11 cellular contexts compared by ENCODE assay signal in the genomic region with DNA sequence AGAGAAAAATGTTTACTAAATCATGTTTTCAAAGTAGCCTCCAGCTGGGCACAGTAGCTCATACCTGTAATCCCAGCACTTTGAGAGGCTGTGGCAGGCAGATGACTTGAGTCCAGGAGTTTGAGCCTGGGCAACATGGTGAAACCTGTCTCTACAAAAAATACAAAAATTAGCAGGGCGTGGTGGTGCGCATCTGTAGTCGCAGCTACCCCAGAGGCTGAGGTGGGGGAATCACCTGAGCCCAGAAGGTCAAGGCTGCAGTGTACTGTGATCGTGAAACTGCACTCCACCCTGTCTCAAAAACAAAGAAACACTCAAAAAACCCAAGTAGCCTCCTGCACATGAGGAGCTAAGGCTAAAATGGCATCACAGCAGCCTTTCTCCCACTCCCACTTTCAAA. TPM values are rescaled to one million over a fixed set of nuclear protein-coding genes. Genes with fewer than 3 reads are reported as not detected.
DNase-seq lines count a peak whose midpoint lies in the region; ATAC-seq and TF ChIP-seq lines count a peak whose summit lies in the region.
"Had no signal": no experiment of that assay in that cellular context is flagged by ENCODE, and none has a peak within 500 bp of the region (broad histone marks: within the 10 kb centered on the region; RNA-seq: fewer than 3 reads in every experiment).

No MANE protein-coding gene starts in this region.

- H3K4me3 Mint-ChIP-seq in activated T-cell treated with anti-CD3 and anti-CD28 coated beads, Interleukin-2, amount 50 U/mL, for 24 hours = peak overlapping the region; percentile 27
- H3K4me3 Mint-ChIP-seq in WTC11 = peak overlapping the region; percentile 16
- peak overlapping the region; percentile 59 for H3K4me3 Mint-ChIP-seq in glutamatergic neuron (ENCODE audit: unreplicated experiment)

- H3K27ac ChIP-seq in spleen = peak overlapping the region in 7 of 8 donors; percentile 90 to 96 (median 93)

- peaks cover 3 to 30% (median 19%) of the 10 kb centered on the region in 6 donors for H3K36me3 ChIP-seq in spleen

- no peaks in the 10 kb centered on the region for H3K27me3 Mint-ChIP-seq in activated T-cell treated with anti-CD3 and anti-CD28 coated beads, Interleukin-2, amount 50 U/mL, for 24 hours
- H3K27me3 Mint-ChIP-seq in WTC11 (ENCODE audit: low read depth) (no peaks in the 10 kb centered on the region), glutamatergic neuron (ENCODE audit: unreplicated experiment) (peaks cover 5% of the 10 kb centered on the region)

- H3K9me3 Mint-ChIP-seq in activated T-cell treated with anti-CD3 and anti-CD28 coated beads, Interleukin-2, amount 50 U/mL, for 24 hours = no peaks in the 10 kb centered on the region
- no peaks in the 10 kb centered on the region for H3K9me3 Mint-ChIP-seq in WTC11
- H3K9me3 Mint-ChIP-seq in glutamatergic neuron (ENCODE audit: unreplicated experiment) = peaks cover 14% of the 10 kb centered on the region

- POLR2A ChIA-PET in WTC11 (lab: Charles Lee) = interaction anchor here (2.9 kb wide), 1 partner anchor 11 kb away, joined by 9 read pairs; no protein-coding TSS in a partner anchor

- peaks cover 27% of the 10 kb centered on the region for H3K36me3 Mint-ChIP-seq in activated T-cell treated with anti-CD3 and anti-CD28 coated beads, Interleukin-2, amount 50 U/mL, for 24 hours (ENCODE audit: low read depth)
- peaks cover 15% of the 10 kb centered on the region for H3K36me3 Mint-ChIP-seq in WTC11
- H3K36me3 Mint-ChIP-seq in glutamatergic neuron (ENCODE audit: unreplicated experiment) = no peaks in the 10 kb centered on the region

- intact Hi-C loops in spleen (cut with DNase I; ENCODE audit: low total_unique reads) = no loop called here

- TF ChIP-seq POLR2A in spleen (IDR thresholded peaks at IDR 0.05) = no peak

- no peaks in the 10 kb centered on the region for H3K9me3 ChIP-seq in spleen

- CTCF ChIA-PET in WTC11 (lab: Charles Lee) = interaction anchor here (1.8 to 3.8 kb wide), 3 partner anchors 11 to 29 kb away, joined by 10 to 45 read pairs (median 12); no protein-coding TSS in a partner anchor

- DNase-seq in activated T-cell treated with anti-CD3 and anti-CD28 coated beads, Interleukin-2, amount 50 U/mL, for 24 hours = no peak
- DNase-seq in activated T-cell treated with anti-CD3 and anti-CD28 coated beads for 4 hours (no peak), WTC11 (ENCODE audit: low spot score) (no peak), glutamatergic neuron (no peak), spleen (no peak)
- DNase-seq: KG1, NCI-H2081 had no signal

- H3K4me1 ChIP-seq in spleen = peaks cover 22 to 50% (median 46%) of the 10 kb centered on the region in 6 donors

- peak overlapping the region; percentile 96 for H3K27ac Mint-ChIP-seq in activated T-cell treated with anti-CD3 and anti-CD28 coated beads, Interleukin-2, amount 50 U/mL, for 24 hours
- H3K27ac Mint-ChIP-seq in WTC11 = peak overlapping the region; percentile 35; the same call in 1 of the 2 replicates
- H3K27ac Mint-ChIP-seq in glutamatergic neuron (ENCODE audit: unreplicated experiment) = no peak overlapping the region

- WGBS in spleen, 5 donors = 61 to 86% (median 74%) methylated on average over 4 of the region's 4 CpGs

- ATAC-seq in WTC11 = no peak
- no peak for ATAC-seq in GM18858 (IDR thresholded peaks at IDR 0.05; ENCODE audit: unreplicated experiment)
- ATAC-seq in GM18873 (IDR thresholded peaks at IDR 0.05; ENCODE audit: low FRiP score, unreplicated experiment) = no peak
- ATAC-seq in GM21717 (IDR thresholded peaks at IDR 0.05; ENCODE audit: unreplicated experiment) = no peak

- no peaks in the 10 kb centered on the region for H3K27me3 ChIP-seq in spleen (replicated peaks in 1 of 7)

- peaks cover 36% of the 10 kb centered on the region for H3K4me1 Mint-ChIP-seq in activated T-cell treated with anti-CD3 and anti-CD28 coated beads, Interleukin-2, amount 50 U/mL, for 24 hours (ENCODE audit: low read depth)
- peaks cover 33% of the 10 kb centered on the region for H3K4me1 Mint-ChIP-seq in WTC11
- H3K4me1 Mint-ChIP-seq in glutamatergic neuron (ENCODE audit: low read depth, unreplicated experiment) = peaks cover 23% of the 10 kb centered on the region

- TF ChIP-seq CTCF in WTC11 (IDR thresholded peaks at IDR 0.05) (no peak), glutamatergic neuron (IDR thresholded peaks at IDR 0.05; ENCODE audit: partially characterized antibody, unreplicated experiment) (no peak), spleen (IDR thresholded peaks at IDR 0.05 in 8 of 11, conservative IDR thresholded peaks at IDR 0.05 in 3 of 11) (no peak)

- peak overlapping the region in 1 of 8 donors; percentile 96 for H3K4me3 ChIP-seq in spleen

TF ChIP-seq in WTC11, 78 proteins besides CTCF, POLR2A, EP300 and RAD21:
- no peak for TF ChIP-seq GABPB1 (CRISPR knock-in tag; IDR thresholded peaks at IDR 0.05)
- TF ChIP-seq JUN (CRISPR knock-in tag; IDR thresholded peaks at IDR 0.05) = no peak
- TF ChIP-seq, protein P1, sequence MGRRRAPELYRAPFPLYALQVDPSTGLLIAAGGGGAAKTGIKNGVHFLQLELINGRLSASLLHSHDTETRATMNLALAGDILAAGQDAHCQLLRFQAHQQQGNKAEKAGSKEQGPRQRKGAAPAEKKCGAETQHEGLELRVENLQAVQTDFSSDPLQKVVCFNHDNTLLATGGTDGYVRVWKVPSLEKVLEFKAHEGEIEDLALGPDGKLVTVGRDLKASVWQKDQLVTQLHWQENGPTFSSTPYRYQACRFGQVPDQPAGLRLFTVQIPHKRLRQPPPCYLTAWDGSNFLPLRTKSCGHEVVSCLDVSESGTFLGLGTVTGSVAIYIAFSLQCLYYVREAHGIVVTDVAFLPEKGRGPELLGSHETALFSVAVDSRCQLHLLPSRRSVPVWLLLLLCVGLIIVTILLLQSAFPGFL (CRISPR knock-in tag; IDR thresholded peaks at IDR 0.05; ENCODE audit: borderline replicate concordance) = no peak
- TF ChIP-seq GRHL2 (CRISPR knock-in tag; IDR thresholded peaks at IDR 0.05; ENCODE audit: insufficient replicate concordance, severe bottlenecking) = no peak
- no peak for TF ChIP-seq NR3C1 (CRISPR knock-in tag; conservative IDR thresholded peaks at IDR 0.05; ENCODE audit: low read depth)
- no peak for TF ChIP-seq SP1 (CRISPR knock-in tag; conservative IDR thresholded peaks at IDR 0.05)
- no peak for TF ChIP-seq PRDM15 (CRISPR knock-in tag; IDR thresholded peaks at IDR 0.05)
- no peak for TF ChIP-seq ZNF416 (CRISPR knock-in tag; IDR thresholded peaks at IDR 0.05)
- TF ChIP-seq, protein P2, sequence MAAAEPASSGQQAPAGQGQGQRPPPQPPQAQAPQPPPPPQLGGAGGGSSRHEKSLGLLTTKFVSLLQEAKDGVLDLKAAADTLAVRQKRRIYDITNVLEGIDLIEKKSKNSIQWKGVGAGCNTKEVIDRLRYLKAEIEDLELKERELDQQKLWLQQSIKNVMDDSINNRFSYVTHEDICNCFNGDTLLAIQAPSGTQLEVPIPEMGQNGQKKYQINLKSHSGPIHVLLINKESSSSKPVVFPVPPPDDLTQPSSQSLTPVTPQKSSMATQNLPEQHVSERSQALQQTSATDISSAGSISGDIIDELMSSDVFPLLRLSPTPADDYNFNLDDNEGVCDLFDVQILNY (CRISPR knock-in tag; IDR thresholded peaks at IDR 0.05) = no peak
- TF ChIP-seq, protein P3, sequence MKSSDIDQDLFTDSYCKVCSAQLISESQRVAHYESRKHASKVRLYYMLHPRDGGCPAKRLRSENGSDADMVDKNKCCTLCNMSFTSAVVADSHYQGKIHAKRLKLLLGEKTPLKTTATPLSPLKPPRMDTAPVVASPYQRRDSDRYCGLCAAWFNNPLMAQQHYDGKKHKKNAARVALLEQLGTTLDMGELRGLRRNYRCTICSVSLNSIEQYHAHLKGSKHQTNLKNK (CRISPR knock-in tag; IDR thresholded peaks at IDR 0.05) = no peak
- TF ChIP-seq, protein P4, sequence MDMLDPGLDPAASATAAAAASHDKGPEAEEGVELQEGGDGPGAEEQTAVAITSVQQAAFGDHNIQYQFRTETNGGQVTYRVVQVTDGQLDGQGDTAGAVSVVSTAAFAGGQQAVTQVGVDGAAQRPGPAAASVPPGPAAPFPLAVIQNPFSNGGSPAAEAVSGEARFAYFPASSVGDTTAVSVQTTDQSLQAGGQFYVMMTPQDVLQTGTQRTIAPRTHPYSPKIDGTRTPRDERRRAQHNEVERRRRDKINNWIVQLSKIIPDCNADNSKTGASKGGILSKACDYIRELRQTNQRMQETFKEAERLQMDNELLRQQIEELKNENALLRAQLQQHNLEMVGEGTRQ (CRISPR knock-in tag; IDR thresholded peaks at IDR 0.05) = no peak
- no peak for TF ChIP-seq GTF2I (CRISPR knock-in tag; conservative IDR thresholded peaks at IDR 0.05)
- no peak for TF ChIP-seq TEAD4 (CRISPR knock-in tag; IDR thresholded peaks at IDR 0.05)

RNA-seq across cellular contexts. Expression of gene PPIB, which starts 1.6 kb away (rescaled TPM):
- 469 to 495 TPM (median 485 TPM) in 3 replicates for total RNA-seq in WTC11 (2021)
- 228 TPM for total RNA-seq in glutamatergic neuron (ENCODE audit: unreplicated experiment)
- 100 to 1,000 TPM; 250 to 448 (median 305) TPM for total RNA-seq in spleen
- polyA plus RNA-seq in spleen = 100 to 1,000 TPM; 281 to 402 (median 287) TPM

RNA-seq across cellular contexts. Expression of gene SNX22, which starts 12.9 kb away (rescaled TPM):
- total RNA-seq in WTC11 (2021) (5.9 to 6.1 TPM (median 5.9 TPM) in 3 replicates), glutamatergic neuron (ENCODE audit: unreplicated experiment) (4.6 TPM), spleen (10 to 100 TPM in 6 of 7 donors, 1 to 10 TPM in 1; 8.9 to 18.6 (median 13.6) TPM)
- polyA plus RNA-seq in spleen = 10 to 100 TPM; 13.9 to 17.6 (median 17.1) TPM
- total RNA-seq: Daoy had no signal
